In genomic region chr12:28222959-28223662, GRCh38 we compare ENCODE assay signal across 9 cellular contexts.
DNase-seq lines count a peak whose midpoint lies in the region; ATAC-seq lines count a peak whose summit lies in the region.
"Had no signal": no experiment of that assay in that cellular context is flagged by ENCODE, and none has a peak within 500 bp of the region (broad histone marks: within the 10 kb centered on the region; RNA-seq: fewer than 3 reads in every experiment).

No MANE protein-coding gene starts in this region.

- peak; percentile 24 for DNase-seq in central memory CD4-positive, alpha-beta T cell
- DNase-seq in NCI-H2196 (lab: John Stamatoyannopoulos, UW; ENCODE audit: unreplicated experiment) (no peak), KG1 (lab: John Stamatoyannopoulos, UW) (no peak), 8988T (no peak), Ammon's horn (ENCODE audit: low spot score) (no peak)
- DNase-seq: NCI-H1436 treated with DMSO at 0.1 percent for 48 hours had no signal

- peak; percentile 95 for ATAC-seq in GM18519 (IDR thresholded peaks at IDR 0.05; ENCODE audit: low FRiP score, unreplicated experiment)
- peak; percentile 89 for ATAC-seq in GM21515 (IDR thresholded peaks at IDR 0.05; ENCODE audit: unreplicated experiment)
- ATAC-seq in HG03354 (IDR thresholded peaks at IDR 0.05; ENCODE audit: poor library complexity, severe bottlenecking, unreplicated experiment), result peak; percentile 94
